ENCODE assay signal across 6 cellular contexts in genomic region chr2:77190721-77191346, GRCh38.
"Had no signal": no experiment of that assay in that cellular context is flagged by ENCODE, and none has a peak within 500 bp of the region (broad histone marks: within the 10 kb centered on the region; RNA-seq: fewer than 3 reads in every experiment).

No MANE protein-coding gene starts in this region.

- FAIRE-seq: H1, H54, HTR-8/SVneo had no signal

- H2AFZ ChIP-seq: GM23338 had no signal

- H3K4me3 ChIP-seq: GM23338 had no signal

- DNase-seq: H9, HCEC 1CT had no signal

- H3K4me2 ChIP-seq: GM23338 had no signal

- ATAC-seq: GM23338 had no signal
